Comparison of ENCODE assay signal across 8 cellular contexts in genomic region chr17:7250655-7251329, GRCh38. TPM values are rescaled to one million over a fixed set of nuclear protein-coding genes. Genes with fewer than 3 reads are reported as not detected.
DNase-seq lines count a peak whose midpoint lies in the region; ATAC-seq and TF ChIP-seq lines count a peak whose summit lies in the region.

No MANE protein-coding gene starts in this region.

- TF ChIP-seq POLR2A in breast epithelium (IDR thresholded peaks at IDR 0.05), result no peak

- H3K23ac ChIP-seq in mesendoderm (ENCODE audit: low read length), result peak overlapping the region; percentile 89

- no peak overlapping the region for H2BK15ac ChIP-seq in mesendoderm (replicated peaks; ENCODE audit: low read depth)

- H2BK5ac ChIP-seq in mesendoderm (ENCODE audit: low read length), result no peak overlapping the region

- H4K5ac ChIP-seq in mesendoderm (ENCODE audit: low read length), result no peak overlapping the region

- TF ChIP-seq CTCF in breast epithelium (IDR thresholded peaks at IDR 0.05), result no peak

- H4K8ac ChIP-seq in mesendoderm (ENCODE audit: low read depth, low read length), result peak overlapping the region; percentile 94

- H3K79me2 ChIP-seq in mesendoderm (ENCODE audit: control insufficient read depth, insufficient read depth, low read length), result peaks cover 44% of the 10 kb centered on the region

- H3K4me1 ChIP-seq in breast epithelium (peaks cover 3 to 28% of the 10 kb centered on the region in 2 donors), mesendoderm (ENCODE audit: control insufficient read depth, low read depth, low read length) (peaks cover 3% of the 10 kb centered on the region)

- WGBS in mesendoderm (ENCODE audit: extremely low coverage, insufficient coverage, low lambda C conversion rate), result no CpG with 5 or more reads among the region's 33 CpGs

- H2AK5ac ChIP-seq in mesendoderm (ENCODE audit: low read length), result no peak overlapping the region

- peak overlapping the region; percentile 96 for H3K18ac ChIP-seq in mesendoderm (ENCODE audit: low read length)

- H3K27ac ChIP-seq in breast epithelium (peak overlapping the region; percentile 100), mesendoderm (ENCODE audit: low read depth, low read length) (peak overlapping the region; percentile 100)

- peak overlapping the region; percentile 95 for H3K9ac ChIP-seq in mesendoderm (ENCODE audit: low read length)

- H2BK120ac ChIP-seq in mesendoderm (ENCODE audit: low read depth, low read length), result no peak overlapping the region

- H3K4me2 ChIP-seq in mesendoderm (ENCODE audit: low read length), result peak overlapping the region; percentile 81

- H3K4me3 ChIP-seq in breast epithelium, result peak overlapping the region; percentile 84 to 93 (median 87)
- H3K4me3 ChIP-seq in mesendoderm (ENCODE audit: low read length), result peak overlapping the region; percentile 89

- no peaks in the 10 kb centered on the region for H3K9me3 ChIP-seq in breast epithelium

- DNase-seq in stimulated activated CD4-positive, alpha-beta T cell treated with anti-CD3 and anti-CD28 coated beads, Interleukin-4, amount 100 ng/mL, for 1 hour, result peak; percentile 29
- DNase-seq in stimulated activated CD4-positive, alpha-beta T cell treated with anti-CD3 and anti-CD28 coated beads, Interleukin-1b, Interleukin-23, amount 100 ng/mL, for 48 hours, result no peak
- DNase-seq in breast epithelium (ENCODE audit: low spot score in 2 of 2), result no peak
- DNase-seq in mesendoderm, result peak; percentile 16
- no peak for DNase-seq in sciatic nerve (ENCODE audit: low spot score)
- DNase-seq in MV-4-11 (lab: John Stamatoyannopoulos, UW), result no peak
- no peak for DNase-seq in iPS-NIHi7 (ENCODE audit: extremely low spot score)
- no peak for DNase-seq in activated CD4-positive, CD25-positive, alpha-beta regulatory T cell (lab: John Stamatoyannopoulos, UW)

- ATAC-seq in sciatic nerve, result no peak

- intact Hi-C loops in breast epithelium (cut with DNase I; ENCODE audit: low total_unique reads), result no loop called here
- intact Hi-C loops in sciatic nerve (cut with DNase I), result no loop called here

- peak overlapping the region; percentile 98 for H3K4ac ChIP-seq in mesendoderm (ENCODE audit: low read depth, low read length)

- peak overlapping the region; percentile 96 for H3K56ac ChIP-seq in mesendoderm (ENCODE audit: low read length)

- no peaks in the 10 kb centered on the region for H3K36me3 ChIP-seq in breast epithelium
- peaks cover 3% of the 10 kb centered on the region for H3K36me3 ChIP-seq in mesendoderm (ENCODE audit: control insufficient read depth, insufficient read depth, low read length)

- H3K79me1 ChIP-seq in mesendoderm (ENCODE audit: low read length), result peaks cover 10% of the 10 kb centered on the region

- H3K27me3 ChIP-seq in breast epithelium, result no peaks in the 10 kb centered on the region
- no peaks in the 10 kb centered on the region for H3K27me3 ChIP-seq in mesendoderm (ENCODE audit: insufficient read depth, low read length, poor library complexity)

RNA-seq across cellular contexts. Expression of gene CTDNEP1, which starts 0.7 kb away (rescaled TPM):
- total RNA-seq in breast epithelium, result 10 to 100 TPM; 35.7 to 67.5 (median 60.5) TPM
- 93.7 TPM for polyA plus RNA-seq in mesendoderm (2013, experiment 1 of 2)
- polyA plus RNA-seq in mesendoderm (2013, experiment 2 of 2), result 91.5 TPM
- 82.0 TPM for total RNA-seq in sciatic nerve

RNA-seq across cellular contexts. Expression of gene ELP5, which starts 1.2 kb away (rescaled TPM):
- total RNA-seq in breast epithelium, result 10 to 100 TPM; 26.9 to 36.7 (median 30.6) TPM
- polyA plus RNA-seq in mesendoderm (2013, experiment 1 of 2), result 64.0 TPM
- 62.8 TPM for polyA plus RNA-seq in mesendoderm (2013, experiment 2 of 2)
- total RNA-seq in sciatic nerve, result 26.7 TPM

RNA-seq across cellular contexts. Expression of gene GABARAP, which starts 8.5 kb away (rescaled TPM):
- total RNA-seq in breast epithelium, result 100 to 1,000 TPM; 620 to 765 (median 631) TPM
- 386 TPM for polyA plus RNA-seq in mesendoderm (2013, experiment 1 of 2)
- polyA plus RNA-seq in mesendoderm (2013, experiment 2 of 2), result 384 TPM
- total RNA-seq in sciatic nerve, result 397 TPM

RNA-seq across cellular contexts. Expression of gene CLDN7, which starts 11.5 kb away (rescaled TPM):
- total RNA-seq in breast epithelium (10 to 100 TPM in 2 of 3 donors, 1 to 10 TPM in 1; 5.4 to 95.9 (median 60.0) TPM), sciatic nerve (4.1 TPM)
- polyA plus RNA-seq in mesendoderm (2013, experiment 1 of 2), result 99.5 TPM
- 96.9 TPM for polyA plus RNA-seq in mesendoderm (2013, experiment 2 of 2)

RNA-seq across cellular contexts. Expression of gene PHF23, which starts 11.5 kb away (rescaled TPM):
- 10 to 100 TPM; 22.1 to 40.4 (median 37.7) TPM for total RNA-seq in breast epithelium
- 80.4 TPM for polyA plus RNA-seq in mesendoderm (2013, experiment 1 of 2)
- polyA plus RNA-seq in mesendoderm (2013, experiment 2 of 2), result 80.7 TPM
- 23.8 TPM for total RNA-seq in sciatic nerve

Comparison
In these comparisons a context has a peak if more than half of its experiments do, and no peak if none do; other contexts are left out.
1. DNase-seq: peak in stimulated activated CD4-positive, alpha-beta T cell treated with anti-CD3 and anti-CD28 coated beads, Interleukin-4, amount 100 ng/mL, for 1 hour (single experiment) and mesendoderm (single experiment); none in stimulated activated CD4-positive, alpha-beta T cell treated with anti-CD3 and anti-CD28 coated beads, Interleukin-1b, Interleukin-23, amount 100 ng/mL, for 48 hours (single experiment), breast epithelium (0 of 2), sciatic nerve (single experiment), MV-4-11 (single experiment), iPS-NIHi7 (single experiment) and activated CD4-positive, CD25-positive, alpha-beta regulatory T cell (0 of 4).